16 cellular contexts compared by ENCODE assay signal in the genomic region with DNA sequence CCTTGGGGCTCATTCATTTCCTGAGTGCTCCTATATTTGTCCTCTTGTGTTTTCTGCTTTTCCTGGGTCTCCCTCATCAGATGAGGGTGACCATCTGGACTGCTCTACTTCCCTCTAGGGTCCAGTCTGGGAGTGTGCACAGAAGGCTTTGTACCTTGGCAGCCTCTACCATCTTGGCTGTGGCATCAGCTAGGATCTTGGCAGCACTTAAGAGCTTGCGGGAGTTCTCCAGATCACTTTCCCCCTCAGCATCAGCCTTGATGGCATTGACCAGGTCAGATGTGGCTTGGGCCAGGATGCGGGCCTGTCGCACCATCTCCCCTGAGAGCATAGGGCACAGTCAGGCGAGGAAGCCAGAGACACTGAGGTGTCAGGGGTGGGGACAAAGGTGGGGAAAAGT. TPM values are rescaled to one million over a fixed set of nuclear protein-coding genes. Genes with fewer than 3 reads are reported as not detected.
A peak's percentile ranks its signal among the peaks of the same experiment; 100 is the strongest.
DNase-seq lines count a peak whose midpoint lies in the region; ATAC-seq, FAIRE-seq and TF ChIP-seq lines count a peak whose summit lies in the region.
"Had no signal": no experiment of that assay in that cellular context is flagged by ENCODE, and none has a peak within 500 bp of the region (broad histone marks: within the 10 kb centered on the region; RNA-seq: fewer than 3 reads in every experiment).

No MANE protein-coding gene starts in this region.

- H3K4me3 Mint-ChIP-seq in T-helper 17 cell: no peak overlapping the region
- no peak overlapping the region for H3K4me3 Mint-ChIP-seq in stimulated activated memory B cell treated with anti-CD40 and anti-IgM and Interleukin-4, amounts not matched to agents 10 μg/mL and 1 μg/mL and 100 μg/mL, for 72 hours
- H3K4me3 Mint-ChIP-seq: H9 had no signal

- TF ChIP-seq CTCF in fibroblast of lung (conservative IDR thresholded peaks at IDR 0.05 in 1 of 2, IDR thresholded peaks at IDR 0.05 in 1 of 2; ENCODE audit: low read depth in 1 of 2, low read length in 2 of 2): peak; percentile 13 to 14

- H3K79me2 ChIP-seq in fibroblast of lung (ENCODE audit: control insufficient read depth, insufficient read depth, low read length) (peaks cover 7% of the 10 kb centered on the region), trophoblast cell (ENCODE audit: control insufficient read depth, insufficient read depth, low read length, poor library complexity) (no peaks in the 10 kb centered on the region)

- H3K9ac ChIP-seq in fibroblast of lung (ENCODE audit: insufficient read depth, low read length) (no peak overlapping the region), trophoblast cell (ENCODE audit: low read length) (no peak overlapping the region)

- H3K27ac ChIP-seq in fibroblast of lung (ENCODE audit: insufficient read depth, low read length): no peak overlapping the region
- H3K27ac ChIP-seq in trophoblast cell (ENCODE audit: low read depth, low read length): no peak overlapping the region
- H3K27ac ChIP-seq: SK-N-MC, testis had no signal

- no peaks in the 10 kb centered on the region for H3K79me1 ChIP-seq in trophoblast cell (ENCODE audit: low read length)

- H3K4me3 ChIP-seq in fibroblast of lung (replicated peaks in 1 of 4; ENCODE audit: control extremely low read depth in 1 of 4, insufficient read depth in 1 of 4, low read depth in 3 of 4, low read length in 4 of 4): no peak overlapping the region
- no peak overlapping the region for H3K4me3 ChIP-seq in trophoblast cell (ENCODE audit: low read depth, low read length)
- H3K4me3 ChIP-seq: SK-N-MC, testis had no signal

- no peak overlapping the region for H2BK5ac ChIP-seq in trophoblast cell (ENCODE audit: low read depth, low read length, poor library complexity)

- no peak overlapping the region for H3K14ac ChIP-seq in trophoblast cell (ENCODE audit: low read length)

- no peaks in the 10 kb centered on the region for H3K9me3 Mint-ChIP-seq in stimulated activated memory B cell treated with anti-CD40 and anti-IgM and Interleukin-4, amounts not matched to agents 10 μg/mL and 1 μg/mL and 100 μg/mL, for 72 hours
- H3K9me3 Mint-ChIP-seq: H9 had no signal

- H3K27me3 ChIP-seq in fibroblast of lung (ENCODE audit: control insufficient read depth, insufficient read depth, low read length): no peaks in the 10 kb centered on the region
- no peaks in the 10 kb centered on the region for H3K27me3 ChIP-seq in trophoblast cell (ENCODE audit: insufficient read depth, low read length)
- H3K27me3 ChIP-seq: testis had no signal

- TF ChIP-seq POLR2A in GM12891 (IDR thresholded peaks at IDR 0.05; ENCODE audit: low read depth, low read length): no peak

- H3K4ac ChIP-seq in trophoblast cell (ENCODE audit: low read depth, low read length): no peak overlapping the region

- H3K4me1 ChIP-seq in fibroblast of lung (ENCODE audit: control insufficient read depth, extremely low read depth, insufficient read depth, low read length) (no peaks in the 10 kb centered on the region), trophoblast cell (ENCODE audit: control insufficient read depth in 1 of 2, insufficient read depth in 2 of 2, low read length in 2 of 2) (no peaks in the 10 kb centered on the region)
- H3K4me1 ChIP-seq: testis had no signal

- no peak overlapping the region for H4K8ac ChIP-seq in trophoblast cell (ENCODE audit: low read depth, low read length)

- intact Hi-C loops in Right ventricle myocardium inferior (cut with DNase I): no loop called here

- peaks cover 15% of the 10 kb centered on the region for H3K36me3 Mint-ChIP-seq in T-helper 17 cell (ENCODE audit: low read depth)
- H3K36me3 Mint-ChIP-seq in stimulated activated memory B cell treated with anti-CD40 and anti-IgM and Interleukin-4, amounts not matched to agents 10 μg/mL and 1 μg/mL and 100 μg/mL, for 72 hours: peaks cover 86% of the 10 kb centered on the region

- peaks cover 8% of the 10 kb centered on the region for H3K4me1 Mint-ChIP-seq in T-helper 17 cell
- H3K4me1 Mint-ChIP-seq in stimulated activated memory B cell treated with anti-CD40 and anti-IgM and Interleukin-4, amounts not matched to agents 10 μg/mL and 1 μg/mL and 100 μg/mL, for 72 hours: peaks cover 35% of the 10 kb centered on the region

- H4K20me1 ChIP-seq in fibroblast of lung (ENCODE audit: control insufficient read depth, extremely low read depth, insufficient read depth, low read length): no peaks in the 10 kb centered on the region

- no peak overlapping the region for H4K12ac ChIP-seq in trophoblast cell (ENCODE audit: low read depth, low read length)

- H3K18ac ChIP-seq in trophoblast cell (ENCODE audit: low read length): no peak overlapping the region

- no peak overlapping the region for H2BK12ac ChIP-seq in trophoblast cell (ENCODE audit: low read length)

- peak; percentile 9 for DNase-seq in DMS53 (lab: John Stamatoyannopoulos, UW)
- DNase-seq in DMS53 treated with DMSO at 0.1 percent for 48 hours (lab: John Stamatoyannopoulos, UW; ENCODE audit: unreplicated experiment): no peak
- DNase-seq in T-helper 17 cell: no peak
- no peak for DNase-seq in fibroblast of lung (ENCODE audit: low read depth in 2 of 2)
- DNase-seq in trophoblast cell: no peak
- no peak for DNase-seq in GM12891 (ENCODE audit: insufficient read length, low spot score)
- no peak for DNase-seq in Right ventricle myocardium inferior (ENCODE audit: missing footprints)
- DNase-seq: 8988T; activated CD4-positive, CD25-positive, alpha-beta regulatory T cell treated with anti-CD3 and anti-CD28 coated beads, Interleukin-2, amount 50 U/mL, for 72 hours; central memory CD4-positive, alpha-beta T cell; DMS79 treated with DMSO at 0.1 percent for 48 hours; H9; NCI-H1930; testis had no signal

- H3K9me3 ChIP-seq in T-helper 17 cell (ENCODE audit: control insufficient read depth, low read length, poor library complexity, severe bottlenecking): no peaks in the 10 kb centered on the region
- H3K9me3 ChIP-seq in fibroblast of lung (ENCODE audit: control insufficient read depth, insufficient read depth, low read depth, low read length): no peaks in the 10 kb centered on the region
- no peaks in the 10 kb centered on the region for H3K9me3 ChIP-seq in trophoblast cell (ENCODE audit: insufficient read depth, low read depth, low read length)
- H3K9me3 ChIP-seq: testis had no signal

- no peak overlapping the region for H4K91ac ChIP-seq in trophoblast cell (ENCODE audit: low read depth, low read length)

- ATAC-seq in T-helper 17 cell: no peak
- ATAC-seq in stimulated activated memory B cell treated with anti-CD40 and anti-IgM and Interleukin-4, amounts not matched to agents 10 μg/mL and 1 μg/mL and 100 μg/mL, for 72 hours: no peak
- ATAC-seq in Right ventricle myocardium inferior: no peak

- H2AK5ac ChIP-seq in trophoblast cell (ENCODE audit: low read length): no peak overlapping the region

- no peaks in the 10 kb centered on the region for H3K27me3 Mint-ChIP-seq in T-helper 17 cell
- no peaks in the 10 kb centered on the region for H3K27me3 Mint-ChIP-seq in stimulated activated memory B cell treated with anti-CD40 and anti-IgM and Interleukin-4, amounts not matched to agents 10 μg/mL and 1 μg/mL and 100 μg/mL, for 72 hours

- H3K27ac Mint-ChIP-seq in T-helper 17 cell: peak overlapping the region; percentile 63
- H3K27ac Mint-ChIP-seq in stimulated activated memory B cell treated with anti-CD40 and anti-IgM and Interleukin-4, amounts not matched to agents 10 μg/mL and 1 μg/mL and 100 μg/mL, for 72 hours: peak overlapping the region; percentile 85

- no peak overlapping the region for H2BK120ac ChIP-seq in trophoblast cell (ENCODE audit: insufficient read depth, low read length, poor library complexity)

- H2AFZ ChIP-seq in fibroblast of lung (ENCODE audit: low read length) (no peak overlapping the region), trophoblast cell (ENCODE audit: insufficient read depth, low read length, poor library complexity) (no peak overlapping the region)

- no peak overlapping the region for H3K23ac ChIP-seq in trophoblast cell (ENCODE audit: low read length)

- H3K4me2 ChIP-seq in fibroblast of lung (ENCODE audit: extremely low read depth, insufficient read depth, low read length) (no peak overlapping the region), trophoblast cell (ENCODE audit: low read length) (no peak overlapping the region)

- H3K36me3 ChIP-seq in fibroblast of lung (ENCODE audit: control insufficient read depth, insufficient read depth, low read length) (peaks cover 68% of the 10 kb centered on the region), trophoblast cell (ENCODE audit: control insufficient read depth in 1 of 2, insufficient read depth in 2 of 2, low read length in 2 of 2) (peaks cover 77 to 86% of the 10 kb centered on the region in 2 experiments)

- no CpG with 5 or more reads among the region's 4 CpGs for WGBS in trophoblast cell (ENCODE audit: extremely low coverage, insufficient coverage, insufficient read length)

- FAIRE-seq in GM12891 (lab: Jason Lieb, UNC): no peak

RNA-seq across cellular contexts. Expression of a gene that starts 15.8 kb away (rescaled TPM):
- total RNA-seq in T-helper 17 cell (100 to 1,000 TPM; 259 to 617 TPM), fibroblast of lung (214 and 405 TPM in 2 replicates), Right ventricle myocardium inferior (255 TPM)
- 214 and 244 TPM in 2 replicates for polyA plus RNA-seq in fibroblast of lung
- polyA plus RNA-seq in fibroblast of lung (2012): 354 and 377 TPM in 2 replicates
- 919 and 1,168 TPM in 2 replicates for polyA minus RNA-seq in fibroblast of lung (ENCODE audit: low replicate concordance)
- 53.1 and 56.1 TPM in 2 replicates for polyA plus RNA-seq in trophoblast cell (2013)
- polyA plus RNA-seq in GM12891 (2012; ENCODE audit: low read depth, missing spikeins): 127 TPM

RNA-seq across cellular contexts. Expression of a gene that starts 16.2 kb away (rescaled TPM):
- total RNA-seq in T-helper 17 cell: 10 to 100 TPM; 16.0 to 16.5 TPM
- 64.7 and 70.2 TPM in 2 replicates for total RNA-seq in fibroblast of lung
- polyA plus RNA-seq in fibroblast of lung: 50.2 and 55.8 TPM in 2 replicates
- polyA plus RNA-seq in fibroblast of lung (2012): 64.7 and 76.5 TPM in 2 replicates
- 109 and 122 TPM in 2 replicates for polyA minus RNA-seq in fibroblast of lung (ENCODE audit: low replicate concordance)
- 32.3 and 32.4 TPM in 2 replicates for polyA plus RNA-seq in trophoblast cell (2013)
- polyA plus RNA-seq in GM12891 (2012; ENCODE audit: low read depth, missing spikeins): 24.1 TPM
- total RNA-seq in Right ventricle myocardium inferior: 23.5 TPM

RNA-seq across cellular contexts. Expression of a gene that starts 26.5 kb away (rescaled TPM):
- 10 to 100 TPM; 29.2 to 33.9 TPM for total RNA-seq in T-helper 17 cell
- 696 and 1,003 TPM in 2 replicates for total RNA-seq in fibroblast of lung
- polyA plus RNA-seq in fibroblast of lung: 1,280 and 1,927 TPM in 2 replicates
- 2,024 and 3,299 TPM in 2 replicates for polyA plus RNA-seq in fibroblast of lung (2012)
- 204 and 281 TPM in 2 replicates for polyA minus RNA-seq in fibroblast of lung (ENCODE audit: low replicate concordance)
- 307 and 309 TPM in 2 replicates for polyA plus RNA-seq in trophoblast cell (2013)
- 142 TPM for polyA plus RNA-seq in GM12891 (2012; ENCODE audit: low read depth, missing spikeins)
- 1,163 TPM for total RNA-seq in Right ventricle myocardium inferior

RNA-seq across cellular contexts. Expression of a gene that starts 32.8 kb away (rescaled TPM):
- total RNA-seq in T-helper 17 cell (10 to 100 TPM; 28.6 to 28.7 TPM), fibroblast of lung (21.8 and 23.9 TPM in 2 replicates), Right ventricle myocardium inferior (80.2 TPM)
- 24.1 and 25.5 TPM in 2 replicates for polyA plus RNA-seq in fibroblast of lung
- polyA plus RNA-seq in fibroblast of lung (2012): 30.2 and 32.0 TPM in 2 replicates
- polyA minus RNA-seq in fibroblast of lung (ENCODE audit: low replicate concordance): 32.9 and 44.6 TPM in 2 replicates
- 36.1 and 36.7 TPM in 2 replicates for polyA plus RNA-seq in trophoblast cell (2013)
- polyA plus RNA-seq in GM12891 (2012; ENCODE audit: low read depth, missing spikeins): 25.5 TPM

RNA-seq across cellular contexts. Expression of a gene that starts 32.9 kb away (rescaled TPM):
- total RNA-seq in T-helper 17 cell: 10 to 100 TPM; 25.5 to 26.5 TPM
- 10.5 and 14.9 TPM in 2 replicates for total RNA-seq in fibroblast of lung
- 17.4 and 18.0 TPM in 2 replicates for polyA plus RNA-seq in fibroblast of lung
- 15.9 and 17.3 TPM in 2 replicates for polyA plus RNA-seq in fibroblast of lung (2012)
- polyA minus RNA-seq in fibroblast of lung (ENCODE audit: low replicate concordance): 43.2 and 58.2 TPM in 2 replicates
- 14.4 TPM in 2 replicates for polyA plus RNA-seq in trophoblast cell (2013)
- 5.0 TPM for polyA plus RNA-seq in GM12891 (2012; ENCODE audit: low read depth, missing spikeins)
- 29.0 TPM for total RNA-seq in Right ventricle myocardium inferior

Comparison
In these comparisons a context has a peak if more than half of its experiments do, and no peak if none do; other contexts are left out.
1. RNA of a gene that starts 26.5 kb away (total RNA-seq): 1,163 TPM in Right ventricle myocardium inferior (single experiment) and 696 to 1,003 TPM in fibroblast of lung; 29.2 to 33.9 TPM in T-helper 17 cell; every median in the first group is over 10 times any median in the second.